Comparison of ENCODE assay signal across 2 cellular contexts in the genomic region with DNA sequence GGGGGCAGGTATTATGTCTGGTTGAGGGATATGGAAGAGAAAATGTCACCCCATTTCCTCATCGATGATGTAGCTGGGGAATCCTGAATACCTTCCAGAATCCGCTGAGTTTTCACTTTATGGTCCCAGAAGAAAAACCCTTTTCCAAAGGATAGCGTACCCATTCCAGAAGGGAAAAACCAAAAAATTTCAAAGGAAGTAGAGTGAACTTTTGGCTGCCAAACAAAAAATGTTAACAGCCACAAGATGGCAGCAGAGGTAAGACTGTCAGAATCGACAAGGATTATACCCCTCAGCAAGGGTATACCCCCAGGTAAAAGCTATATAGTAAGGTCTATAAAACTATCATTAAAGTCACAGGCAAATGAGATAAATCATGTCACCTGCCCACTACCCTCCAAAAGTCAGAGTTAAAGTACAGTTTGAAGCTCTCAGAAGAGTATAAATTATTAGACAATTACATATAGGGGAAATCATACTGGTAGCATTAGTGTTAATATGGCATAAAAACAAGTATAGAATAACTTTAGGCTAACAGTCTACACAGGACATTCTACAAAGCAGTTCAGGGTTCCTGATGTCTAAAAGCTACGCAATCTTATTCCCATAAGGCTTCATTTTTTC.
A peak's percentile ranks its signal among the peaks of the same experiment; 100 is the strongest.
TF ChIP-seq lines count a peak whose summit lies in the region.

No MANE protein-coding gene starts in this region.

TF ChIP-seq in HEK293, 187 proteins besides CTCF, POLR2A, EP300 and RAD21:
- TF ChIP-seq ZNF654 (tag by site-specific recombination; IDR thresholded peaks at IDR 0.05; ENCODE audit: low read depth) (peak; percentile 41), ZNF585B (tag by site-specific recombination; IDR thresholded peaks at IDR 0.05) (no peak), IKZF3 (tag by site-specific recombination; IDR thresholded peaks at IDR 0.05) (0 out of 2 replicates have a peak, but pooled peaks have one; percentile 40)

TF ChIP-seq in K562, 482 proteins besides CTCF, POLR2A, EP300 and RAD21:
- TF ChIP-seq CHD2 (IDR thresholded peaks at IDR 0.05; ENCODE audit: low read depth, low read length), result no peak
- TF ChIP-seq C11orf30 (IDR thresholded peaks at IDR 0.05; ENCODE audit: low read depth), result peak; percentile 37; the same call in 1 of the 2 replicates
- 0 out of 2 replicates have a peak, but pooled peaks have one; percentile 21 for TF ChIP-seq SMC3 (conservative IDR thresholded peaks at IDR 0.05; ENCODE audit: insufficient read depth, low read depth, low read length)
- TF ChIP-seq, protein P1, sequence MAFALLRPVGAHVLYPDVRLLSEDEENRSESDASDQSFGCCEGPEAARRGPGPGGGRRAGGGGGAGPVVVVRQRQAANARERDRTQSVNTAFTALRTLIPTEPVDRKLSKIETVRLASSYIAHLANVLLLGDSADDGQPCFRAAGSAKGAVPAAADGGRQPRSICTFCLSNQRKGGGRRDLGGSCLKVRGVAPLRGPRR (CRISPR knock-in tag; IDR thresholded peaks at IDR 0.05), result no peak
- TF ChIP-seq TRIM24 (IDR thresholded peaks at IDR 0.05), result no peak
- TF ChIP-seq ZNF316 (IDR thresholded peaks at IDR 0.05), result peak; percentile 60
- TF ChIP-seq TBP (optimal IDR thresholded peaks at IDR 0.05; ENCODE audit: low read depth, low read length), result no peak
